Comparison of ENCODE assay signal across 10 cellular contexts in the genomic region with DNA sequence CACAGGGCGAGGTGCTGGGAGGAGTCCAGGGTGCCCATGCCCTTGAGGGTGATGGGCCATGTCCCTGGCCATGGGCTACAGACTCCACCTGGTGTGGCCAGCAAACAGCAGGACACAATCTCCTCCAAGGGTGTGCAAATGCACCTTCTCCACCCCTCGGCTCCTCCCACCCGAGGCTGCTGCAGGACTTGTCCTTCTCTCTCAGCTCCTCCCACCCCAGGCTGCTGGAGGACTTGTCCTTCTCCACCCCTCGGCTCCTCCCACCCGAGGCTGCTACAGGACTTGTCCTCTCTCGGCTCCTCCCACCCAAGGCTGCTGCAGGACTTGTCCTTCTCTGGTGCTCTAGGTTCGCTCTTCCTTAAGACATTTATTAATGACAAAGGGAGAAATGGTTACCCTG. TPM values are rescaled to one million over a fixed set of nuclear protein-coding genes. Genes with fewer than 3 reads are reported as not detected.
A peak's percentile ranks its signal among the peaks of the same experiment; 100 is the strongest.
DNase-seq lines count a peak whose midpoint lies in the region; ATAC-seq and TF ChIP-seq lines count a peak whose summit lies in the region.
"Had no signal": no experiment of that assay in that cellular context is flagged by ENCODE, and none has a peak within 500 bp of the region (broad histone marks: within the 10 kb centered on the region; RNA-seq: fewer than 3 reads in every experiment).

No MANE protein-coding gene starts in this region.

- no peak overlapping the region for H2AFZ ChIP-seq in neuronal stem cell (ENCODE audit: low read length)

- H3K27me3 Mint-ChIP-seq in osteocyte (ENCODE audit: unreplicated experiment), result no peaks in the 10 kb centered on the region

- H3K9ac ChIP-seq in colonic mucosa (ENCODE audit: low read depth in 2 of 2, low read length in 2 of 2) (no peak overlapping the region), neuronal stem cell (ENCODE audit: low read depth, low read length, poor library complexity) (peak overlapping the region; percentile 36)

- DNase-seq in LNCaP clone FGC (ENCODE audit: low read depth) (peak; percentile 91), colonic mucosa (peak; percentile 49), neuronal stem cell (ENCODE audit: low spot score) (no peak), gastrocnemius medialis (no peak), osteocyte (ENCODE audit: extremely low spot score, unreplicated experiment) (no peak)
- DNase-seq: NCI-H1092 had no signal

- no peak overlapping the region for H3K14ac ChIP-seq in neuronal stem cell (ENCODE audit: low read length)

- no peak overlapping the region for H3K23ac ChIP-seq in neuronal stem cell (ENCODE audit: low read depth, low read length, poor library complexity)

- H2AK5ac ChIP-seq in neuronal stem cell (ENCODE audit: low read depth, low read length), result no peak overlapping the region

- in situ Hi-C loops in gastrocnemius medialis (cut with MboI; ENCODE audit: low sequenced_read_pairs in 4 of 4), result no loop called here

- no peak overlapping the region for H3K18ac ChIP-seq in neuronal stem cell (ENCODE audit: low read length)

- H3K27me3 ChIP-seq in colonic mucosa (no peaks in the 10 kb centered on the region), neuronal stem cell (ENCODE audit: control insufficient read depth in 3 of 3, insufficient read depth in 3 of 3, low read depth in 1 of 3, low read length in 3 of 3) (no peaks in the 10 kb centered on the region), gastrocnemius medialis (no peaks in the 10 kb centered on the region), gastroesophageal sphincter (peaks cover 33% of the 10 kb centered on the region)

- H3K4me3 ChIP-seq in LNCaP clone FGC (ENCODE audit: low read depth, low read length) (no peak overlapping the region), colonic mucosa (no peak overlapping the region), neuronal stem cell (ENCODE audit: low read length in 2 of 2) (no peak overlapping the region), gastrocnemius medialis (no peak overlapping the region), gastroesophageal sphincter (no peak overlapping the region)

- H3K79me1 ChIP-seq in neuronal stem cell (ENCODE audit: low read depth, low read length), result no peaks in the 10 kb centered on the region

- no peaks in the 10 kb centered on the region for H3K4me1 Mint-ChIP-seq in osteocyte (ENCODE audit: unreplicated experiment)

- no peaks in the 10 kb centered on the region for H3K36me3 ChIP-seq in colonic mucosa
- no peaks in the 10 kb centered on the region for H3K36me3 ChIP-seq in neuronal stem cell (replicated peaks in 1 of 2; ENCODE audit: control insufficient read depth in 2 of 2, insufficient read depth in 2 of 2, low read length in 2 of 2)
- H3K36me3 ChIP-seq in gastrocnemius medialis, result no peaks in the 10 kb centered on the region
- no peaks in the 10 kb centered on the region for H3K36me3 ChIP-seq in gastroesophageal sphincter

- no peak overlapping the region for H2BK120ac ChIP-seq in neuronal stem cell (ENCODE audit: low read depth, low read length)

- H2BK15ac ChIP-seq in neuronal stem cell (ENCODE audit: low read length), result no peak overlapping the region

- no peak overlapping the region for H4K91ac ChIP-seq in neuronal stem cell (ENCODE audit: low read depth, low read length, poor library complexity)

- H3K9me3 ChIP-seq in colonic mucosa (no peaks in the 10 kb centered on the region), neuronal stem cell (replicated peaks in 1 of 2; ENCODE audit: control insufficient read depth in 2 of 2, insufficient read depth in 1 of 2, low read depth in 1 of 2, low read length in 2 of 2) (peaks cover 0 to 4% of the 10 kb centered on the region in 2 donors), gastrocnemius medialis (no peaks in the 10 kb centered on the region), gastroesophageal sphincter (peaks cover 0 to 29% (median 0%) of the 10 kb centered on the region in 3 donors)

- H2BK5ac ChIP-seq in neuronal stem cell (ENCODE audit: low read length), result no peak overlapping the region

- intact Hi-C loops in colonic mucosa (cut with DNase I) (no loop called here), gastrocnemius medialis (cut with DNase I; ENCODE audit: low total_unique reads) (no loop called here)

- no peak overlapping the region for H2BK12ac ChIP-seq in neuronal stem cell (ENCODE audit: low read length)

- no peak overlapping the region for H3K27ac Mint-ChIP-seq in osteocyte (ENCODE audit: unreplicated experiment)

- TF ChIP-seq POLR2A in gastrocnemius medialis (IDR thresholded peaks at IDR 0.05) (no peak), gastroesophageal sphincter (IDR thresholded peaks at IDR 0.05) (no peak)

- H3K4me3 Mint-ChIP-seq in osteocyte (ENCODE audit: unreplicated experiment), result no peak overlapping the region

- no peak overlapping the region for H3K4me2 ChIP-seq in neuronal stem cell (ENCODE audit: insufficient read depth, low read length, poor library complexity, severe bottlenecking)

- H3K4ac ChIP-seq in neuronal stem cell (ENCODE audit: low read length), result no peak overlapping the region

- ATAC-seq in GM18868 (IDR thresholded peaks at IDR 0.05; ENCODE audit: unreplicated experiment) (peak; percentile 28), HG02938 (IDR thresholded peaks at IDR 0.05; ENCODE audit: unreplicated experiment) (no peak), gastrocnemius medialis (no peak), gastroesophageal sphincter (no peak)

- TF ChIP-seq EP300 in gastroesophageal sphincter (IDR thresholded peaks at IDR 0.05), result no peak

- peaks cover 14% of the 10 kb centered on the region for H3K9me3 Mint-ChIP-seq in osteocyte (ENCODE audit: unreplicated experiment)

- no peak for TF ChIP-seq CTCF in LNCaP clone FGC (IDR thresholded peaks at IDR 0.05; ENCODE audit: control insufficient read depth, extremely low read depth, insufficient read depth)
- TF ChIP-seq CTCF in colonic mucosa (IDR thresholded peaks at IDR 0.05), result no peak
- TF ChIP-seq CTCF in gastrocnemius medialis (IDR thresholded peaks at IDR 0.05 in 4 of 5, conservative IDR thresholded peaks at IDR 0.05 in 1 of 5), result no peak
- no peak for TF ChIP-seq CTCF in gastroesophageal sphincter (IDR thresholded peaks at IDR 0.05)
- TF ChIP-seq CTCF in osteocyte (IDR thresholded peaks at IDR 0.05), result no peak

- no CpG with 5 or more reads among the region's 7 CpGs for WGBS in neuronal stem cell (ENCODE audit: extremely low coverage in 2 of 2, insufficient read length in 2 of 2, insufficient replicate concordance in 1 of 2), 2 donors
- WGBS in gastroesophageal sphincter (ENCODE audit: low coverage in 1 of 2), 2 donors, result 18 to 39% methylated on average over 3 of the region's 7 CpGs

- no peak overlapping the region for H4K8ac ChIP-seq in neuronal stem cell (ENCODE audit: low read depth, low read length)

- H3K27ac ChIP-seq in colonic mucosa, result no peak overlapping the region
- no peak overlapping the region for H3K27ac ChIP-seq in neuronal stem cell (replicated peaks; ENCODE audit: low read length)
- no peak overlapping the region for H3K27ac ChIP-seq in gastrocnemius medialis
- H3K27ac ChIP-seq in gastroesophageal sphincter, result no peak overlapping the region

- H3K36me3 Mint-ChIP-seq in osteocyte (ENCODE audit: unreplicated experiment), result no peaks in the 10 kb centered on the region

- no peaks in the 10 kb centered on the region for H3K4me1 ChIP-seq in colonic mucosa
- peaks cover 0 to 2% of the 10 kb centered on the region in 2 donors for H3K4me1 ChIP-seq in neuronal stem cell (ENCODE audit: control insufficient read depth in 2 of 2, insufficient read depth in 1 of 2, low read depth in 1 of 2, low read length in 2 of 2)
- H3K4me1 ChIP-seq in gastrocnemius medialis, result no peaks in the 10 kb centered on the region
- H3K4me1 ChIP-seq in gastroesophageal sphincter, result no peaks in the 10 kb centered on the region
- H3K4me1 ChIP-seq: Caco-2 had no signal

RNA-seq across cellular contexts. Expression of a gene that starts 57.3 kb away (rescaled TPM):
- total RNA-seq in colonic mucosa (1 to 10 TPM in 1 of 2 donors, under 1 TPM in 1; 0.72 to 1.0 TPM), gastrocnemius medialis (1 to 10 TPM in 1 of 4 donors, under 1 TPM in 2, not detected in 1; 0.55 to 1.0 (median 0.92) TPM), gastroesophageal sphincter (1 to 10 TPM; 1.5 to 7.9 (median 4.3) TPM), osteocyte (not detected in 2 replicates)
- 2.0 TPM for polyA plus RNA-seq in neuronal stem cell (2013, experiment 1 of 2)
- polyA plus RNA-seq in neuronal stem cell (2013, experiment 2 of 2), result 1.6 TPM
- total RNA-seq: Caco-2 had no signal

Comparison
In these comparisons a context has a peak if more than half of its experiments do, and no peak if none do; other contexts are left out.
1. DNase-seq: peak in LNCaP clone FGC (single experiment) and colonic mucosa (single experiment); none in neuronal stem cell (single experiment), gastrocnemius medialis (0 of 2) and osteocyte (single experiment).